In genomic region chr14:68806526-68807147, GRCh38 we compare ENCODE assay signal across 9 cellular contexts. TPM values are rescaled to one million over a fixed set of nuclear protein-coding genes. Genes with fewer than 3 reads are reported as not detected.
DNase-seq lines count a peak whose midpoint lies in the region; ATAC-seq, FAIRE-seq and TF ChIP-seq lines count a peak whose summit lies in the region.
"Had no signal": no experiment of that assay in that cellular context is flagged by ENCODE, and none has a peak within 500 bp of the region (broad histone marks: within the 10 kb centered on the region; RNA-seq: fewer than 3 reads in every experiment).

No MANE protein-coding gene starts in this region.

- WGBS in A549 (ENCODE audit: missing lambda C conversion rate): 90% methylated on average over 4 of the region's 4 CpGs
- WGBS in IMR-90 (ENCODE audit: extremely low coverage in 2 of 2, insufficient read length in 1 of 2), 2 experiments: no CpG with 5 or more reads among the region's 4 CpGs

- DNase-seq in A549 (ENCODE audit: low read depth in 1 of 2, low spot score in 1 of 2) (no peak), IMR-90 (no peak), colonic mucosa (peak; percentile 29), GM10266 (ENCODE audit: extremely low spot score) (no peak), mucosa of gallbladder (ENCODE audit: low spot score) (no peak), 8988T (no peak)
- DNase-seq: NCI-H82 had no signal

- no TSS peak for BruUV-seq in IMR-90 (replicated peaks; lab: Mats Ljungman, UMichigan)

- in situ Hi-C loops in IMR-90 (cut with MboI; ENCODE audit: low sequenced_read_pairs): no loop called here

- H3K14ac ChIP-seq in IMR-90 (replicated peaks; ENCODE audit: low read depth, low read length): peak overlapping the region; percentile 91

- dilution Hi-C loops in IMR-90 (cut with HindIII; ENCODE audit: low sequenced_read_pairs, unreplicated experiment): no loop called here

- peak overlapping the region; percentile 71 for H4K5ac ChIP-seq in IMR-90 (ENCODE audit: low read depth, low read length)

- CTCF ChIA-PET in A549 (lab: Yijun Ruan, JAX) (interaction anchor here (0.6 to 7.4 kb wide), 5 partner anchors 8 to 44 kb away, joined by 3 to 54 read pairs (median 4); no protein-coding TSS in a partner anchor), IMR-90 (lab: Yijun Ruan, JAX) (interaction anchor here (0.5 to 0.7 kb wide), 2 partner anchors 9 to 973 kb away, joined by 3 read pairs; no protein-coding TSS in a partner anchor)

- H3K9ac ChIP-seq in IMR-90 (ENCODE audit: low read depth, low read length) (peak overlapping the region; percentile 58), colonic mucosa (ENCODE audit: low read depth in 2 of 2, low read length in 2 of 2) (peak overlapping the region in 1 of 2 donors; percentile 27)

- H3K27ac Mint-ChIP-seq in nephron: peak overlapping the region; percentile 91 to 100 (median 98)

- peaks cover 41% of the 10 kb centered on the region for H3K9me3 Mint-ChIP-seq in nephron

- TF ChIP-seq CTCF in A549 (IDR thresholded peaks at IDR 0.05) (no peak), IMR-90 (conservative IDR thresholded peaks at IDR 0.05; ENCODE audit: low read depth, low read length) (no peak), colonic mucosa (IDR thresholded peaks at IDR 0.05) (no peak), nephron (IDR thresholded peaks at IDR 0.05; ENCODE audit: unreplicated experiment in 3 of 3) (no peak), GM10266 (IDR thresholded peaks at IDR 0.05; ENCODE audit: control insufficient read depth, insufficient read depth, low read depth, missing control alignments) (no peak)

- peak overlapping the region; percentile 93 for H2BK5ac ChIP-seq in IMR-90 (ENCODE audit: low read depth, low read length, poor library complexity, severe bottlenecking)

- TF ChIP-seq RAD21 in A549 (conservative IDR thresholded peaks at IDR 0.05 in 1 of 2, IDR thresholded peaks at IDR 0.05 in 1 of 2): no peak
- no peak for TF ChIP-seq RAD21 in IMR-90 (IDR thresholded peaks at IDR 0.05; ENCODE audit: low read length)

- peak overlapping the region; percentile 86 for H2AFZ ChIP-seq in IMR-90 (replicated peaks; ENCODE audit: low read length, poor library complexity)

- H3K4me3 Mint-ChIP-seq in nephron: peak overlapping the region in 2 of 3 experiments; percentile 18 to 63

- peak overlapping the region; percentile 91 to 93 for H4K8ac ChIP-seq in IMR-90 (ENCODE audit: low read depth in 2 of 2, low read length in 2 of 2)

- H4K91ac ChIP-seq in IMR-90 (ENCODE audit: insufficient read depth, low read depth, low read length): peak overlapping the region; percentile 98

- H2BK15ac ChIP-seq in IMR-90 (ENCODE audit: low read depth, low read length): peak overlapping the region; percentile 97; the same call in 2 of the 3 replicates

- ATAC-seq in A549 (peak in 1 of 2 experiments; percentile 65; a peak in 2 of 6 replicates), IMR-90 (ENCODE audit: low read depth) (no peak), GM19035 (IDR thresholded peaks at IDR 0.05; ENCODE audit: unreplicated experiment) (no peak)

- H3K4me1 ChIP-seq in A549 (peaks cover 14% of the 10 kb centered on the region), IMR-90 (ENCODE audit: control insufficient read depth, insufficient read depth, low read length) (peaks cover 23% of the 10 kb centered on the region), colonic mucosa (peaks cover 12% of the 10 kb centered on the region)

- H3K9me1 ChIP-seq in IMR-90 (ENCODE audit: insufficient read depth, low read length): peaks cover 6% of the 10 kb centered on the region

- H3K18ac ChIP-seq in IMR-90 (ENCODE audit: low read depth, low read length): peak overlapping the region; percentile 81

- peak overlapping the region; percentile 98 for H2BK20ac ChIP-seq in IMR-90 (ENCODE audit: low read depth, low read length)

- peak overlapping the region; percentile 82 for H2AK9ac ChIP-seq in IMR-90 (replicated peaks; ENCODE audit: low read depth, low read length, poor library complexity)

- H3K79me1 ChIP-seq in IMR-90 (ENCODE audit: low read depth in 1 of 2, low read length in 2 of 2): peaks cover 0 to 25% of the 10 kb centered on the region in 2 experiments; a peak in 3 of 4 replicates

- H2BK120ac ChIP-seq in IMR-90 (ENCODE audit: low read depth, low read length): peak overlapping the region; percentile 99

- peak overlapping the region; percentile 66 for H3K4me2 ChIP-seq in A549
- H3K4me2 ChIP-seq in IMR-90 (ENCODE audit: low read depth, low read length): peak overlapping the region; percentile 4

- H3K27ac ChIP-seq in A549 (peak overlapping the region; percentile 74 to 86), IMR-90 (ENCODE audit: insufficient read depth, low read length) (peak overlapping the region; percentile 94), colonic mucosa (peak overlapping the region; percentile 76)

- H2AK5ac ChIP-seq in IMR-90 (ENCODE audit: low read depth, low read length): peak overlapping the region; percentile 96

- H3K56ac ChIP-seq in IMR-90 (ENCODE audit: extremely low read depth, insufficient read depth, low read length): peak overlapping the region; percentile 89

- TF ChIP-seq EP300 in A549 (IDR thresholded peaks at IDR 0.05): no peak

- H4K20me1 ChIP-seq in IMR-90 (ENCODE audit: insufficient read depth, low read length): no peaks in the 10 kb centered on the region

- H3K9me3 ChIP-seq in A549 (peaks cover 18% of the 10 kb centered on the region), IMR-90 (ENCODE audit: control insufficient read depth, insufficient read depth, low read length) (0 out of 2 replicates have a peak, but pooled peaks cover 2% of the 10 kb centered on the region), colonic mucosa (no peaks in the 10 kb centered on the region)

- POLR2A ChIA-PET in A549 (lab: Yijun Ruan, JAX): interaction anchor here (2.1 to 13.8 kb wide), 2 partner anchors 11 to 18 kb away, joined by 9 to 187 read pairs; partner anchors contain the start of gene ZFP36L1
- POLR2A ChIA-PET in IMR-90 (lab: Charles Lee; ENCODE audit: unreplicated experiment): interaction anchor here (0.6 to 2.2 kb wide), 4 partner anchors 11 to 153 kb away, joined by 3 to 21 read pairs (median 18); partner anchors contain the start of gene ZFP36L1

- FAIRE-seq in A549 (lab: Jason Lieb, UNC): no peak

- TF ChIP-seq POLR2A in A549 (IDR thresholded peaks at IDR 0.05; ENCODE audit: low read length) (no peak), IMR-90 (IDR thresholded peaks at IDR 0.05; ENCODE audit: low read depth, low read length) (0 out of 2 replicates have a peak, but pooled peaks have one; percentile 21)

- H3K4me1 Mint-ChIP-seq in nephron: peaks cover 65% of the 10 kb centered on the region

- peaks cover 38% of the 10 kb centered on the region for H3K36me3 Mint-ChIP-seq in nephron (ENCODE audit: low read depth)

- no peak overlapping the region for H3K4me3 ChIP-seq in A549
- H3K4me3 ChIP-seq in IMR-90 (ENCODE audit: insufficient read depth, low read depth, low read length): no peak overlapping the region
- H3K4me3 ChIP-seq in colonic mucosa: no peak overlapping the region

- H3K27me3 Mint-ChIP-seq in nephron (ENCODE audit: low read depth): peaks cover 7% of the 10 kb centered on the region

- intact Hi-C loops in IMR-90 (cut with micrococcal nuclease): loop anchor here (1.0 kb wide), 2 partner anchors 13 to 28 kb away; partner anchors contain the start of gene ZFP36L1
- intact Hi-C loops in colonic mucosa (cut with DNase I): no loop called here

- no peaks in the 10 kb centered on the region for H3K36me3 ChIP-seq in IMR-90 (ENCODE audit: control insufficient read depth, insufficient read depth, low read length)
- H3K36me3 ChIP-seq in colonic mucosa: no peaks in the 10 kb centered on the region

- H3K27me3 ChIP-seq in IMR-90 (ENCODE audit: control insufficient read depth, insufficient read depth, low read length): no peaks in the 10 kb centered on the region
- no peaks in the 10 kb centered on the region for H3K27me3 ChIP-seq in colonic mucosa

- peak overlapping the region; percentile 97 for H3K23ac ChIP-seq in IMR-90 (ENCODE audit: low read depth, low read length)

- H3K4ac ChIP-seq in IMR-90 (ENCODE audit: low read depth, low read length): peak overlapping the region; percentile 99

TF ChIP-seq in A549, 52 proteins besides CTCF, POLR2A, EP300 and RAD21 (continues in another document):
- TF ChIP-seq CHD4 (IDR thresholded peaks at IDR 0.05; ENCODE audit: borderline replicate concordance): no peak
- no peak for TF ChIP-seq HEYL (CRISPR knock-in tag; IDR thresholded peaks at IDR 0.05)
- TF ChIP-seq E2F6 (IDR thresholded peaks at IDR 0.05; ENCODE audit: borderline replicate concordance, low read depth): no peak
- no peak for TF ChIP-seq SREBF2 (IDR thresholded peaks at IDR 0.05)
- no peak for TF ChIP-seq POLR2AphosphoS2 (conservative IDR thresholded peaks at IDR 0.05; ENCODE audit: low read length)
- TF ChIP-seq CEBPB (IDR thresholded peaks at IDR 0.05): no peak

TF ChIP-seq in IMR-90, 13 proteins besides CTCF, POLR2A, EP300 and RAD21 (continues in another document):
- TF ChIP-seq SMC3 (IDR thresholded peaks at IDR 0.05; ENCODE audit: low read depth, low read length) (no peak), ELK1 (IDR thresholded peaks at IDR 0.05; ENCODE audit: borderline replicate concordance, low read depth, low read length) (no peak), FOS (IDR thresholded peaks at IDR 0.05; ENCODE audit: low read depth, low read length) (no peak), RFX5 (IDR thresholded peaks at IDR 0.05; ENCODE audit: low read depth, low read length) (no peak), MXI1 (IDR thresholded peaks at IDR 0.05; ENCODE audit: borderline replicate concordance, low read depth, low read length) (no peak), MAZ (IDR thresholded peaks at IDR 0.05; ENCODE audit: borderline replicate concordance, low read depth, low read length) (no peak)

RNA-seq across cellular contexts. Expression of gene ZFP36L1, which starts 13.8 kb away (rescaled TPM):
- polyA plus RNA-seq in A549 (2011; rRNA removed): 73.8 and 76.4 TPM in 2 replicates
- polyA plus RNA-seq in A549 (2012; cell fraction: cytosol; rRNA removed): 303 and 417 TPM in 2 replicates
- 621 and 1,069 TPM in 2 replicates for polyA plus RNA-seq in A549 (2012; cell fraction: nucleus; rRNA removed)
- polyA plus RNA-seq in A549 (2017; fragmentation: RNase III; extraction: RNeasy Plus Mini Kit Qiagen cat#74134 plus additional on column Dnase treatment): 109 to 135 TPM (median 114 TPM) in 3 replicates
- polyA minus RNA-seq in A549 (2011; rRNA and poly(A)+ RNA removed): 45.3 and 60.5 TPM in 2 replicates
- total RNA-seq in IMR-90 (2012; rRNA removed): 6.5 and 19.7 TPM in 2 replicates
- polyA plus RNA-seq in IMR-90 (2012; rRNA removed): 82.3 and 140 TPM in 2 replicates
- polyA plus RNA-seq in IMR-90 (2012; cell fraction: cytosol; rRNA removed): 116 and 171 TPM in 2 replicates
- polyA plus RNA-seq in IMR-90 (2012; cell fraction: nucleus; rRNA removed; ENCODE audit: low replicate concordance): 95.1 and 247 TPM in 2 replicates
- 100 to 1,000 TPM in 1 of 2 donors, 10 to 100 TPM in 1; 97.0 to 123 TPM for total RNA-seq in colonic mucosa
- 398 TPM for total RNA-seq in mucosa of gallbladder
